1 cellular context compared by ENCODE assay signal in the genomic region with DNA sequence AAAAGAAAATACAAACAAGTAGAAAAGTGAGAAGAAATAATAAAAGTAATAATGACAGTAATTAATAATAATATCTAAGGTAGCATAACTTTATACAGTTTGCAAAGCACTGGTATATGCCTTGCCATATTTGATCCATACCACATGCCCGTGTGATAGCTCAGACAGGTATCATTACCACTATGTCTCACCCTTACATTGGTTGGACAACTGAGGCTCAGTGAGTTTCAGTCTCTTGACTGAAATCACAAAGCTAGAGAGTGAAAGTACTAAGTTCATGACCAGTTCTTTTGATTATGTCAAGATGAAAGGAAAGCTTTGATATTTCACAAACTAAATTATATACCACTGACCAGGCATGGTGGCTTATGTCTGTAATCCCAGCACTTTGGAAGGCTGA.
TF ChIP-seq lines count a peak whose summit lies in the region.

No MANE protein-coding gene starts in this region.

TF ChIP-seq in HepG2, 621 proteins besides CTCF, POLR2A, EP300 and RAD21 (continued from another document):
- TF ChIP-seq, protein P1, sequence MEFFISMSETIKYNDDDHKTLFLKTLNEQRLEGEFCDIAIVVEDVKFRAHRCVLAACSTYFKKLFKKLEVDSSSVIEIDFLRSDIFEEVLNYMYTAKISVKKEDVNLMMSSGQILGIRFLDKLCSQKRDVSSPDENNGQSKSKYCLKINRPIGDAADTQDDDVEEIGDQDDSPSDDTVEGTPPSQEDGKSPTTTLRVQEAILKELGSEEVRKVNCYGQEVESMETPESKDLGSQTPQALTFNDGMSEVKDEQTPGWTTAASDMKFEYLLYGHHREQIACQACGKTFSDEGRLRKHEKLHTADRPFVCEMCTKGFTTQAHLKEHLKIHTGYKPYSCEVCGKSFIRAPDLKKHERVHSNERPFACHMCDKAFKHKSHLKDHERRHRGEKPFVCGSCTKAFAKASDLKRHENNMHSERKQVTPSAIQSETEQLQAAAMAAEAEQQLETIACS (CRISPR knock-in tag; IDR thresholded peaks at IDR 0.05): no peak
- TF ChIP-seq ZNF879 (CRISPR knock-in tag; IDR thresholded peaks at IDR 0.05) (no peak), MAFF (IDR thresholded peaks at IDR 0.05; ENCODE audit: low read depth, low read length) (no peak), TFE3 (CRISPR knock-in tag; IDR thresholded peaks at IDR 0.05) (no peak), KLF12 (CRISPR knock-in tag; IDR thresholded peaks at IDR 0.05; ENCODE audit: borderline replicate concordance) (no peak), CC2D1A (CRISPR knock-in tag; IDR thresholded peaks at IDR 0.05) (no peak), ZNF646 (CRISPR knock-in tag; IDR thresholded peaks at IDR 0.05) (no peak)
